In genomic region chr1:148264374-148265276, GRCh38 we compare ENCODE assay signal across 9 cellular contexts.
DNase-seq lines count a peak whose midpoint lies in the region; ATAC-seq and TF ChIP-seq lines count a peak whose summit lies in the region.
"Had no signal": no experiment of that assay in that cellular context is flagged by ENCODE, and none has a peak within 500 bp of the region (broad histone marks: within the 10 kb centered on the region; RNA-seq: fewer than 3 reads in every experiment).

No MANE protein-coding gene starts in this region.

- H3K36me3 ChIP-seq in colonic mucosa (no peaks in the 10 kb centered on the region), neural cell (ENCODE audit: insufficient read depth, low read length) (no peaks in the 10 kb centered on the region), HAP-1 (replicated peaks) (no peaks in the 10 kb centered on the region)
- H3K36me3 ChIP-seq: thyroid gland had no signal

- H3K9me3 ChIP-seq in colonic mucosa (no peaks in the 10 kb centered on the region), neural cell (ENCODE audit: low read length) (no peaks in the 10 kb centered on the region), HAP-1 (no peaks in the 10 kb centered on the region)
- H3K9me3 ChIP-seq: thyroid gland had no signal

- no peak for ATAC-seq in HG03196 (IDR thresholded peaks at IDR 0.05; ENCODE audit: unreplicated experiment)

- no peak overlapping the region for H3K4me2 ChIP-seq in neural cell (ENCODE audit: low read length)

- H3K4me3 ChIP-seq in colonic mucosa (peak overlapping the region; percentile 47), neural cell (ENCODE audit: low read length) (peak overlapping the region; percentile 73), HAP-1 (no peak overlapping the region)

- H3K79me2 ChIP-seq in neural cell (replicated peaks; ENCODE audit: insufficient read depth, low read length) = no peaks in the 10 kb centered on the region

- H3K4me1 ChIP-seq in colonic mucosa (no peaks in the 10 kb centered on the region), HAP-1 (peaks cover 4% of the 10 kb centered on the region)

- in situ Hi-C loops in HAP-1 (cut with MboI; ENCODE audit: low sequenced_read_pairs) = no loop called here

- no peak for TF ChIP-seq RAD21 in neural cell (conservative IDR thresholded peaks at IDR 0.05)

- peak; percentile 97 for DNase-seq in Daoy (ENCODE audit: low read depth)
- DNase-seq in NCI-H748 treated with DMSO at 0.1 percent for 48 hours (lab: John Stamatoyannopoulos, UW) = peak; percentile 8
- no peak for DNase-seq in colonic mucosa
- no peak for DNase-seq in NK-92 treated with Interleukin-12 subunit alpha and Interleukin-12 subunit beta, amount 100 ng/mL, for 24 hours (lab: John Stamatoyannopoulos, UW)
- no peak for DNase-seq in Kasumi-1 (lab: John Stamatoyannopoulos, UW)
- no peak for DNase-seq in HAP-1 (ENCODE audit: low spot score in 2 of 2)

- TF ChIP-seq EP300 in neural cell (conservative IDR thresholded peaks at IDR 0.05; ENCODE audit: poor library complexity, severe bottlenecking) = no peak

- H3K27ac ChIP-seq in colonic mucosa (no peak overlapping the region), neural cell (ENCODE audit: low read length) (no peak overlapping the region)

- TF ChIP-seq CTCF in colonic mucosa (IDR thresholded peaks at IDR 0.05) (no peak), neural cell (IDR thresholded peaks at IDR 0.05; ENCODE audit: poor library complexity, severe bottlenecking) (no peak)

- H3K9ac ChIP-seq in colonic mucosa (ENCODE audit: low read depth in 2 of 2, low read length in 2 of 2) = no peak overlapping the region
- H3K9ac ChIP-seq in neural cell (ENCODE audit: low read length) = no peak overlapping the region

- no peaks in the 10 kb centered on the region for H3F3A ChIP-seq in neural cell (ENCODE audit: insufficient read depth, low read length, poor library complexity, severe bottlenecking)

- no peak overlapping the region for H2AFZ ChIP-seq in neural cell (ENCODE audit: low read depth, low read length)

- intact Hi-C loops in colonic mucosa (cut with DNase I) = loop anchor here (10.0 kb wide), 1 partner anchor 70 kb away; no protein-coding TSS in a partner anchor

- no peaks in the 10 kb centered on the region for H3K9me2 ChIP-seq in neural cell (ENCODE audit: insufficient read depth, low read length)

- H4K20me1 ChIP-seq in neural cell (ENCODE audit: insufficient read depth) = no peaks in the 10 kb centered on the region

- no peaks in the 10 kb centered on the region for H3K27me3 ChIP-seq in colonic mucosa
- H3K27me3 ChIP-seq in neural cell (ENCODE audit: insufficient read depth, low read depth, low read length) = peaks cover 31% of the 10 kb centered on the region
- H3K27me3 ChIP-seq in HAP-1 (ENCODE audit: low read depth) = no peaks in the 10 kb centered on the region
- H3K27me3 ChIP-seq: thyroid gland had no signal

TF ChIP-seq in neural cell, 6 proteins besides CTCF, POLR2A, EP300 and RAD21:
- TF ChIP-seq TAF1 (IDR thresholded peaks at IDR 0.05; ENCODE audit: low read depth) (no peak), REST (IDR thresholded peaks at IDR 0.05; ENCODE audit: borderline replicate concordance) (no peak), POLR2AphosphoS5 (IDR thresholded peaks at IDR 0.05) (no peak), SMC3 (conservative IDR thresholded peaks at IDR 0.05; ENCODE audit: poor library complexity) (no peak), MXI1 (conservative IDR thresholded peaks at IDR 0.05; ENCODE audit: poor library complexity, severe bottlenecking) (no peak), EZH2 (IDR thresholded peaks at IDR 0.05; ENCODE audit: borderline replicate concordance, insufficient read depth, low read length, poor library complexity, severe bottlenecking) (no peak)

Comparison
In these comparisons a context has a peak if more than half of its experiments do, and no peak if none do; other contexts are left out.
1. DNase-seq: peak in Daoy (single experiment) and NCI-H748 treated with DMSO at 0.1 percent for 48 hours (single experiment); none in colonic mucosa (single experiment), NK-92 treated with Interleukin-12 subunit alpha and Interleukin-12 subunit beta, amount 100 ng/mL, for 24 hours (single experiment), Kasumi-1 (0 of 2) and HAP-1 (0 of 2).